8 cellular contexts compared by ENCODE assay signal in genomic region chr9:14512942-14513341, GRCh38.
"Had no signal": no experiment of that assay in that cellular context is flagged by ENCODE, and none has a peak within 500 bp of the region (broad histone marks: within the 10 kb centered on the region; RNA-seq: fewer than 3 reads in every experiment).

No MANE protein-coding gene starts in this region.

- H3K4me3 ChIP-seq: GM12878 had no signal

- DNase-seq: GDM1, GF-D8 had no signal

- FAIRE-seq: G401.6, GM12878, GM12891, GM12892, GM18507, GM19239 had no signal

- ATAC-seq: GM12878 had no signal
